In the genomic region with DNA sequence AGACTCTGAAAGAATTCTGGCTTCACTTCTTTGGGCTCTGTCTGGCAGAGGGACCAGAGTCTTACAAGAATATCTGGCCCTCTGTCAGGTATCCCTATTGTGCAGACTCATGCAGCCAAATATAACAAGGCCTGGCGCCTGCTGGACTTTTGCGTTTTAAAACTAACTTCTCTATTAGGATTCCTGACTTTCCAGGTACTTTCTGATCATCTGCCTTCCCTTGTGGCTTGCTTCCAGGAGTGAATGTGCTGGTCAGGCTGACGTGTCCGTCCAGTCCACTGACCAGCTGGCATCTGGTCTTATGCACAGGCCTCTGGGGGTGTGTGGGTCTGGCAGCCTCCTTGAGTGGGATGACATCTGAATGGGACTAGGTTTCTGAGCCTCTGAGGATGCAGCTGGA, we compare ENCODE assay signal across 1 cellular context.
TF ChIP-seq lines count a peak whose summit lies in the region.

No MANE protein-coding gene starts in this region.

TF ChIP-seq in IMR-90, 13 proteins besides CTCF, POLR2A, EP300 and RAD21:
- TF ChIP-seq, protein P1, sequence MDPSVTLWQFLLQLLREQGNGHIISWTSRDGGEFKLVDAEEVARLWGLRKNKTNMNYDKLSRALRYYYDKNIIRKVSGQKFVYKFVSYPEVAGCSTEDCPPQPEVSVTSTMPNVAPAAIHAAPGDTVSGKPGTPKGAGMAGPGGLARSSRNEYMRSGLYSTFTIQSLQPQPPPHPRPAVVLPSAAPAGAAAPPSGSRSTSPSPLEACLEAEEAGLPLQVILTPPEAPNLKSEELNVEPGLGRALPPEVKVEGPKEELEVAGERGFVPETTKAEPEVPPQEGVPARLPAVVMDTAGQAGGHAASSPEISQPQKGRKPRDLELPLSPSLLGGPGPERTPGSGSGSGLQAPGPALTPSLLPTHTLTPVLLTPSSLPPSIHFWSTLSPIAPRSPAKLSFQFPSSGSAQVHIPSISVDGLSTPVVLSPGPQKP (IDR thresholded peaks at IDR 0.05; ENCODE audit: borderline replicate concordance, low read depth, low read length), result no peak
